In the genomic region with DNA sequence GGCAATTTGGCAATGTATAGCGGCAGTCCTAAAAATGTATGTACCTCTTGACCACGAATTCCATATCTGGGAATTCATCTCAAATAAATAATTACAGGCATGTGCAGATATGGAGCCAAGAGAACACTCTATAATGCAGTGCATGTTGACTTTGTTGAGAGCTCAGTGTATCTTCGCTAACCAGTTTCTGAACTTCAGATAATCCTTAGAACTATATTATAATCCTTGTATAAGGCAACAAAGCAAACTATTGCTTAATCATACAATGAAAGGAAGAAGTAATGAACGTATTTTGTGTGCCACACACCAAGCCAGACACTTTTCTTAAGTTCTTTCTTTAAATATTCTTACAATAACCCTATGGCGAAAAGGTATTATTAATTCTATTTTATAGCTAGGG, we compare ENCODE assay signal across 2 cellular contexts.
TF ChIP-seq lines count a peak whose summit lies in the region.

No MANE protein-coding gene starts in this region.

TF ChIP-seq in HCT116, 20 proteins besides CTCF, POLR2A, EP300 and RAD21:
- no peak for TF ChIP-seq SRF (IDR thresholded peaks at IDR 0.05; ENCODE audit: low read depth)

TF ChIP-seq in IMR-90, 13 proteins besides CTCF, POLR2A, EP300 and RAD21:
- no peak for TF ChIP-seq SMC3 (IDR thresholded peaks at IDR 0.05; ENCODE audit: low read depth, low read length)
- TF ChIP-seq CEBPB (IDR thresholded peaks at IDR 0.05; ENCODE audit: low read depth, low read length): peak; percentile 67
